ENCODE assay signal across 8 cellular contexts in genomic region chr1:116375165-116375883, GRCh38. TPM values are rescaled to one million over a fixed set of nuclear protein-coding genes. Genes with fewer than 3 reads are reported as not detected.
A peak's percentile ranks its signal among the peaks of the same experiment; 100 is the strongest.
DNase-seq lines count a peak whose midpoint lies in the region; ATAC-seq lines count a peak whose summit lies in the region.

No MANE protein-coding gene starts in this region.

- 28 to 29% methylated on average over 8 of the region's 8 CpGs for WGBS in esophagus, 2 donors

- H3K27me3 ChIP-seq in esophagus (ENCODE audit: control insufficient read depth in 1 of 2, insufficient read depth in 2 of 2, low read length in 2 of 2), result no peaks in the 10 kb centered on the region

- peak overlapping the region; percentile 74 for H3K4me3 ChIP-seq in GM08714 (ENCODE audit: low read length)
- peak overlapping the region; percentile 65 to 91 for H3K4me3 ChIP-seq in esophagus (ENCODE audit: low read depth in 1 of 2, low read length in 2 of 2)

- peak overlapping the region; percentile 89 to 98 for H3K27ac ChIP-seq in esophagus (ENCODE audit: low read depth in 2 of 2, low read length in 1 of 2)

- H3K9me3 ChIP-seq in esophagus (ENCODE audit: control insufficient read depth in 2 of 2, insufficient read depth in 1 of 2, low read depth in 1 of 2, low read length in 1 of 2), result no peaks in the 10 kb centered on the region

- DNase-seq in RKO (ENCODE audit: low spot score), result peak; percentile 60
- peak; percentile 70 for DNase-seq in pons (ENCODE audit: low spot score)
- DNase-seq in A172 (ENCODE audit: low spot score), result no peak
- DNase-seq in effector CD4-positive, alpha-beta T cell, result no peak
- DNase-seq in occipital lobe (lab: John Stamatoyannopoulos, UW), result no peak

- no peak for ATAC-seq in GM18517 (IDR thresholded peaks at IDR 0.05; ENCODE audit: unreplicated experiment)

- H3K36me3 ChIP-seq in esophagus (ENCODE audit: control insufficient read depth in 2 of 2, insufficient read depth in 2 of 2, low read length in 1 of 2), result no peaks in the 10 kb centered on the region

- H3K4me1 ChIP-seq in esophagus (ENCODE audit: control insufficient read depth in 2 of 2, insufficient read depth in 2 of 2, low read length in 1 of 2), result peaks cover 4 to 7% of the 10 kb centered on the region in 2 donors

RNA-seq across cellular contexts. Expression of gene ATP1A1, which starts 2.3 kb away (rescaled TPM):
- 100 to 1,000 TPM; 117 to 196 TPM for polyA plus RNA-seq in esophagus
- 42.1 and 50.9 TPM in 2 replicates for total RNA-seq in A172 (2014; rRNA removed; shearing (Covaris generic))
- 91.9 TPM for total RNA-seq in occipital lobe

Comparison
In these comparisons a context has a peak if more than half of its experiments do, and no peak if none do; other contexts are left out.
1. DNase-seq: peak in RKO (single experiment) and pons (single experiment); none in A172 (single experiment), effector CD4-positive, alpha-beta T cell (single experiment) and occipital lobe (single experiment).